ENCODE assay signal across 1 cellular context in the genomic region with DNA sequence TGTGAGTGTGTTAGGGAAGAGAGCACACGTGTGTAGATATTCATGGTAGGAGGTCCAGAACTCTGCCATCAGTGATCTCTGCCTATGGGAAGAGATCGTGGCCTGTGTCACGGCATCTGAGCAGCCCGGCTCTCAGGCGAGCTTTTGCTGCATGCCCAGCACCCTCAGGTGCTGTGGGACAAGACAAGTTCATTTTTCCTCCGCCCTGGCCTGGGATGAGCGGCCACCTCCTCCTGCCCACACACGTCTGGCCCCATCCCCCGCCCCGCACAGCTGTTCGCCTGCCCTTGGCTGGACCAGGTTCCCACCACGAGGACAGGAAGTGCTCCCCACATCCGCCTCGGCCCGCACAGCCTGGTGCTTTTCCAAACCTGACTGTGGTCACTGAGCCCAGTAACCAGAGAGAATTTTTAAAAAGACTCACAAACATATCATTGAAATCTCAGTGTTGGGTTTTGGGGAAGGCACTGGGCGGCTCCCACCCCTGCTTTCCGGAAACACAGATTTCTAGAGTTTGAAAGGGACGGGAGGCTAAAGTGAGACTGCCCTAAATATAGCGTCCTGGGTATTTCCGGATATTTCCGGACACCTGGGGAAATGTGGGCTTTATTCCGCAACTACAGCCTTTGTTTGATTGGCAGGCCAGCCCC.
TF ChIP-seq lines count a peak whose summit lies in the region.

No MANE protein-coding gene starts in this region.

TF ChIP-seq in GM12878, 131 proteins besides CTCF, POLR2A, EP300 and RAD21 (continued from another document):
- no peak for TF ChIP-seq MTA3 (IDR thresholded peaks at IDR 0.05; ENCODE audit: borderline replicate concordance, low read length)
- TF ChIP-seq IKZF2 (IDR thresholded peaks at IDR 0.05) = peak; percentile 47 to 58
- TF ChIP-seq, protein P1, sequence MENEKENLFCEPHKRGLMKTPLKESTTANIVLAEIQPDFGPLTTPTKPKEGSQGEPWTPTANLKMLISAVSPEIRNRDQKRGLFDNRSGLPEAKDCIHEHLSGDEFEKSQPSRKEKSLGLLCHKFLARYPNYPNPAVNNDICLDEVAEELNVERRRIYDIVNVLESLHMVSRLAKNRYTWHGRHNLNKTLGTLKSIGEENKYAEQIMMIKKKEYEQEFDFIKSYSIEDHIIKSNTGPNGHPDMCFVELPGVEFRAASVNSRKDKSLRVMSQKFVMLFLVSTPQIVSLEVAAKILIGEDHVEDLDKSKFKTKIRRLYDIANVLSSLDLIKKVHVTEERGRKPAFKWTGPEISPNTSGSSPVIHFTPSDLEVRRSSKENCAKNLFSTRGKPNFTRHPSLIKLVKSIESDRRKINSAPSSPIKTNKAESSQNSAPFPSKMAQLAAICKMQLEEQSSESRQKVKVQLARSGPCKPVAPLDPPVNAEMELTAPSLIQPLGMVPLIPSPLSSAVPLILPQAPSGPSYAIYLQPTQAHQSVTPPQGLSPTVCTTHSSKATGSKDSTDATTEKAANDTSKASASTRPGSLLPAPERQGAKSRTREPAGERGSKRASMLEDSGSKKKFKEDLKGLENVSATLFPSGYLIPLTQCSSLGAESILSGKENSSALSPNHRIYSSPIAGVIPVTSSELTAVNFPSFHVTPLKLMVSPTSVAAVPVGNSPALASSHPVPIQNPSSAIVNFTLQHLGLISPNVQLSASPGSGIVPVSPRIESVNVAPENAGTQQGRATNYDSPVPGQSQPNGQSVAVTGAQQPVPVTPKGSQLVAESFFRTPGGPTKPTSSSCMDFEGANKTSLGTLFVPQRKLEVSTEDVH (IDR thresholded peaks at IDR 0.05; ENCODE audit: low read depth, partially characterized antibody) = no peak
- peak; percentile 89 for TF ChIP-seq TCF3 (IDR thresholded peaks at IDR 0.05; ENCODE audit: borderline replicate concordance, insufficient read depth, low read depth, low read length)
- TF ChIP-seq ATF7 (IDR thresholded peaks at IDR 0.05; ENCODE audit: low read depth) = no peak
- TF ChIP-seq TARDBP (IDR thresholded peaks at IDR 0.05; ENCODE audit: borderline replicate concordance) = no peak
- TF ChIP-seq SMARCA5 (IDR thresholded peaks at IDR 0.05) = no peak
- no peak for TF ChIP-seq ZNF622 (IDR thresholded peaks at IDR 0.05)
- no peak for TF ChIP-seq NBN (IDR thresholded peaks at IDR 0.05)
- TF ChIP-seq MYB (IDR thresholded peaks at IDR 0.05; ENCODE audit: borderline replicate concordance, low read depth, low read length) = no peak
- TF ChIP-seq, protein P2, sequence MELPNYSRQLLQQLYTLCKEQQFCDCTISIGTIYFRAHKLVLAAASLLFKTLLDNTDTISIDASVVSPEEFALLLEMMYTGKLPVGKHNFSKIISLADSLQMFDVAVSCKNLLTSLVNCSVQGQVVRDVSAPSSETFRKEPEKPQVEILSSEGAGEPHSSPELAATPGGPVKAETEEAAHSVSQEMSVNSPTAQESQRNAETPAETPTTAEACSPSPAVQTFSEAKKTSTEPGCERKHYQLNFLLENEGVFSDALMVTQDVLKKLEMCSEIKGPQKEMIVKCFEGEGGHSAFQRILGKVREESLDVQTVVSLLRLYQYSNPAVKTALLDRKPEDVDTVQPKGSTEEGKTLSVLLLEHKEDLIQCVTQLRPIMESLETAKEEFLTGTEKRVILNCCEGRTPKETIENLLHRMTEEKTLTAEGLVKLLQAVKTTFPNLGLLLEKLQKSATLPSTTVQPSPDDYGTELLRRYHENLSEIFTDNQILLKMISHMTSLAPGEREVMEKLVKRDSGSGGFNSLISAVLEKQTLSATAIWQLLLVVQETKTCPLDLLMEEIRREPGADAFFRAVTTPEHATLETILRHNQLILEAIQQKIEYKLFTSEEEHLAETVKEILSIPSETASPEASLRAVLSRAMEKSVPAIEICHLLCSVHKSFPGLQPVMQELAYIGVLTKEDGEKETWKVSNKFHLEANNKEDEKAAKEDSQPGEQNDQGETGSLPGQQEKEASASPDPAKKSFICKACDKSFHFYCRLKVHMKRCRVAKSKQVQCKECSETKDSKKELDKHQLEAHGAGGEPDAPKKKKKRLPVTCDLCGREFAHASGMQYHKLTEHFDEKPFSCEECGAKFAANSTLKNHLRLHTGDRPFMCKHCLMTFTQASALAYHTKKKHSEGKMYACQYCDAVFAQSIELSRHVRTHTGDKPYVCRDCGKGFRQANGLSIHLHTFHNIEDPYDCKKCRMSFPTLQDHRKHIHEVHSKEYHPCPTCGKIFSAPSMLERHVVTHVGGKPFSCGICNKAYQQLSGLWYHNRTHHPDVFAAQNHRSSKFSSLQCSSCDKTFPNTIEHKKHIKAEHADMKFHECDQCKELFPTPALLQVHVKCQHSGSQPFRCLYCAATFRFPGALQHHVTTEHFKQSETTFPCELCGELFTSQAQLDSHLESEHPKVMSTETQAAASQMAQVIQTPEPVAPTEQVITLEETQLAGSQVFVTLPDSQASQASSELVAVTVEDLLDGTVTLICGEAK (IDR thresholded peaks at IDR 0.05; ENCODE audit: borderline replicate concordance) = no peak; the same call in 1 of the 2 replicates
- 0 out of 2 replicates have a peak, but pooled peaks have one; percentile 50 for TF ChIP-seq CHD2 (IDR thresholded peaks at IDR 0.05; ENCODE audit: borderline replicate concordance, low read depth, low read length)
- no peak for TF ChIP-seq NR2C1 (IDR thresholded peaks at IDR 0.05)
- TF ChIP-seq POU2F2 (IDR thresholded peaks at IDR 0.05; ENCODE audit: borderline replicate concordance, low read depth, low read length) = no peak
- no peak for TF ChIP-seq NR2F1 (conservative IDR thresholded peaks at IDR 0.05)
- TF ChIP-seq SKIL (IDR thresholded peaks at IDR 0.05; ENCODE audit: low read depth, poor library complexity, severe bottlenecking) = peak; percentile 21
- no peak for TF ChIP-seq ZNF24 (IDR thresholded peaks at IDR 0.05)
- no peak for TF ChIP-seq FOXK2 (IDR thresholded peaks at IDR 0.05)
- TF ChIP-seq ZSCAN29 (IDR thresholded peaks at IDR 0.05) = no peak
- peak; percentile 81 for TF ChIP-seq PKNOX1 (IDR thresholded peaks at IDR 0.05)
- no peak for TF ChIP-seq BCL11A (IDR thresholded peaks at IDR 0.05; ENCODE audit: low read depth, low read length)
- TF ChIP-seq ZNF384 (IDR thresholded peaks at IDR 0.05; ENCODE audit: borderline replicate concordance, low read depth, low read length) = no peak
- TF ChIP-seq SPI1 (IDR thresholded peaks at IDR 0.05; ENCODE audit: borderline replicate concordance, insufficient read depth, low read depth, low read length) = peak; percentile 25; the same call in 1 of the 2 replicates
- TF ChIP-seq, protein P3, sequence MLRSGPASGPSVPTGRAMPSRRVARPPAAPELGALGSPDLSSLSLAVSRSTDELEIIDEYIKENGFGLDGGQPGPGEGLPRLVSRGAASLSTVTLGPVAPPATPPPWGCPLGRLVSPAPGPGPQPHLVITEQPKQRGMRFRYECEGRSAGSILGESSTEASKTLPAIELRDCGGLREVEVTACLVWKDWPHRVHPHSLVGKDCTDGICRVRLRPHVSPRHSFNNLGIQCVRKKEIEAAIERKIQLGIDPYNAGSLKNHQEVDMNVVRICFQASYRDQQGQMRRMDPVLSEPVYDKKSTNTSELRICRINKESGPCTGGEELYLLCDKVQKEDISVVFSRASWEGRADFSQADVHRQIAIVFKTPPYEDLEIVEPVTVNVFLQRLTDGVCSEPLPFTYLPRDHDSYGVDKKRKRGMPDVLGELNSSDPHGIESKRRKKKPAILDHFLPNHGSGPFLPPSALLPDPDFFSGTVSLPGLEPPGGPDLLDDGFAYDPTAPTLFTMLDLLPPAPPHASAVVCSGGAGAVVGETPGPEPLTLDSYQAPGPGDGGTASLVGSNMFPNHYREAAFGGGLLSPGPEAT (IDR thresholded peaks at IDR 0.05; ENCODE audit: low read depth) = 0 out of 2 replicates have a peak, but pooled peaks have one; percentile 30
- TF ChIP-seq MTA2 (IDR thresholded peaks at IDR 0.05; ENCODE audit: low read depth) = no peak
- TF ChIP-seq TCF7 (IDR thresholded peaks at IDR 0.05; ENCODE audit: borderline replicate concordance) = no peak
- peak; percentile 87 for TF ChIP-seq RUNX3 (IDR thresholded peaks at IDR 0.05; ENCODE audit: low read length)
- no peak for TF ChIP-seq ESRRA (IDR thresholded peaks at IDR 0.05; ENCODE audit: low read length)
- TF ChIP-seq RAD51 (IDR thresholded peaks at IDR 0.05) = no peak
- TF ChIP-seq SMAD1 (IDR thresholded peaks at IDR 0.05; ENCODE audit: low read depth, partially characterized antibody) = no peak
- no peak for TF ChIP-seq NR2C2 (IDR thresholded peaks at IDR 0.05; ENCODE audit: borderline replicate concordance, control insufficient read depth, insufficient read length, low read depth)
- no peak for TF ChIP-seq HCFC1 (IDR thresholded peaks at IDR 0.05; ENCODE audit: low read length)
- TF ChIP-seq PAX8 (IDR thresholded peaks at IDR 0.05) = no peak
- TF ChIP-seq SIX5 (IDR thresholded peaks at IDR 0.05; ENCODE audit: low read depth, low read length, severe bottlenecking) = no peak
- TF ChIP-seq SREBF1 (IDR thresholded peaks at IDR 0.05; ENCODE audit: low read length) = no peak
- TF ChIP-seq TCF12 (IDR thresholded peaks at IDR 0.05; ENCODE audit: low read depth, low read length) = peak; percentile 86; the same call in 1 of the 2 replicates
- TF ChIP-seq, protein P4, sequence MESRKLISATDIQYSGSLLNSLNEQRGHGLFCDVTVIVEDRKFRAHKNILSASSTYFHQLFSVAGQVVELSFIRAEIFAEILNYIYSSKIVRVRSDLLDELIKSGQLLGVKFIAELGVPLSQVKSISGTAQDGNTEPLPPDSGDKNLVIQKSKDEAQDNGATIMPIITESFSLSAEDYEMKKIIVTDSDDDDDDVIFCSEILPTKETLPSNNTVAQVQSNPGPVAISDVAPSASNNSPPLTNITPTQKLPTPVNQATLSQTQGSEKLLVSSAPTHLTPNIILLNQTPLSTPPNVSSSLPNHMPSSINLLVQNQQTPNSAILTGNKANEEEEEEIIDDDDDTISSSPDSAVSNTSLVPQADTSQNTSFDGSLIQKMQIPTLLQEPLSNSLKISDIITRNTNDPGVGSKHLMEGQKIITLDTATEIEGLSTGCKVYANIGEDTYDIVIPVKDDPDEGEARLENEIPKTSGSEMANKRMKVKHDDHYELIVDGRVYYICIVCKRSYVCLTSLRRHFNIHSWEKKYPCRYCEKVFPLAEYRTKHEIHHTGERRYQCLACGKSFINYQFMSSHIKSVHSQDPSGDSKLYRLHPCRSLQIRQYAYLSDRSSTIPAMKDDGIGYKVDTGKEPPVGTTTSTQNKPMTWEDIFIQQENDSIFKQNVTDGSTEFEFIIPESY (IDR thresholded peaks at IDR 0.05) = no peak
- TF ChIP-seq, protein P5, sequence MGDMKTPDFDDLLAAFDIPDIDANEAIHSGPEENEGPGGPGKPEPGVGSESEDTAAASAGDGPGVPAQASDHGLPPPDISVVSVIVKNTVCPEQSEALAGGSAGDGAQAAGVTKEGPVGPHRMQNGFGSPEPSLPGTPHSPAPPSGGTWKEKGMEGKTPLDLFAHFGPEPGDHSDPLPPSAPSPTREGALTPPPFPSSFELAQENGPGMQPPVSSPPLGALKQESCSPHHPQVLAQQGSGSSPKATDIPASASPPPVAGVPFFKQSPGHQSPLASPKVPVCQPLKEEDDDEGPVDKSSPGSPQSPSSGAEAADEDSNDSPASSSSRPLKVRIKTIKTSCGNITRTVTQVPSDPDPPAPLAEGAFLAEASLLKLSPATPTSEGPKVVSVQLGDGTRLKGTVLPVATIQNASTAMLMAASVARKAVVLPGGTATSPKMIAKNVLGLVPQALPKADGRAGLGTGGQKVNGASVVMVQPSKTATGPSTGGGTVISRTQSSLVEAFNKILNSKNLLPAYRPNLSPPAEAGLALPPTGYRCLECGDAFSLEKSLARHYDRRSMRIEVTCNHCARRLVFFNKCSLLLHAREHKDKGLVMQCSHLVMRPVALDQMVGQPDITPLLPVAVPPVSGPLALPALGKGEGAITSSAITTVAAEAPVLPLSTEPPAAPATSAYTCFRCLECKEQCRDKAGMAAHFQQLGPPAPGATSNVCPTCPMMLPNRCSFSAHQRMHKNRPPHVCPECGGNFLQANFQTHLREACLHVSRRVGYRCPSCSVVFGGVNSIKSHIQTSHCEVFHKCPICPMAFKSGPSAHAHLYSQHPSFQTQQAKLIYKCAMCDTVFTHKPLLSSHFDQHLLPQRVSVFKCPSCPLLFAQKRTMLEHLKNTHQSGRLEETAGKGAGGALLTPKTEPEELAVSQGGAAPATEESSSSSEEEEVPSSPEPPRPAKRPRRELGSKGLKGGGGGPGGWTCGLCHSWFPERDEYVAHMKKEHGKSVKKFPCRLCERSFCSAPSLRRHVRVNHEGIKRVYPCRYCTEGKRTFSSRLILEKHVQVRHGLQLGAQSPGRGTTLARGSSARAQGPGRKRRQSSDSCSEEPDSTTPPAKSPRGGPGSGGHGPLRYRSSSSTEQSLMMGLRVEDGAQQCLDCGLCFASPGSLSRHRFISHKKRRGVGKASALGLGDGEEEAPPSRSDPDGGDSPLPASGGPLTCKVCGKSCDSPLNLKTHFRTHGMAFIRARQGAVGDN (IDR thresholded peaks at IDR 0.05) = no peak; the same call in 1 of the 2 replicates
